In genomic region chr1:78291872-78292271, GRCh38 we compare ENCODE assay signal across 1 cellular context.
TF ChIP-seq lines count a peak whose summit lies in the region.

No MANE protein-coding gene starts in this region.

TF ChIP-seq in SK-N-SH treated with all-trans-retinoic acid at 6 μM for 48 hours, 23 proteins besides CTCF, POLR2A, EP300 and RAD21 (continued from another document):
- no peak for TF ChIP-seq TOX (CRISPR knock-in tag; IDR thresholded peaks at IDR 0.05; ENCODE audit: borderline replicate concordance)
- no peak for TF ChIP-seq TSHZ2 (CRISPR knock-in tag; IDR thresholded peaks at IDR 0.05)
- TF ChIP-seq GLIS3 (CRISPR knock-in tag; IDR thresholded peaks at IDR 0.05): no peak
- TF ChIP-seq ZNF8 (CRISPR knock-in tag; IDR thresholded peaks at IDR 0.05): no peak
- TF ChIP-seq ZNF70 (CRISPR knock-in tag; IDR thresholded peaks at IDR 0.05): no peak
- no peak for TF ChIP-seq OSR1 (CRISPR knock-in tag; IDR thresholded peaks at IDR 0.05)
- TF ChIP-seq TCF4 (CRISPR knock-in tag; IDR thresholded peaks at IDR 0.05; ENCODE audit: borderline replicate concordance): no peak; the same call in 1 of the 2 replicates
TF ChIP-seq in SK-N-SH treated with all-trans-retinoic acid at 6 μM for 48 hours: peak in this region for 0.
